1 cellular context compared by ENCODE assay signal in the genomic region with DNA sequence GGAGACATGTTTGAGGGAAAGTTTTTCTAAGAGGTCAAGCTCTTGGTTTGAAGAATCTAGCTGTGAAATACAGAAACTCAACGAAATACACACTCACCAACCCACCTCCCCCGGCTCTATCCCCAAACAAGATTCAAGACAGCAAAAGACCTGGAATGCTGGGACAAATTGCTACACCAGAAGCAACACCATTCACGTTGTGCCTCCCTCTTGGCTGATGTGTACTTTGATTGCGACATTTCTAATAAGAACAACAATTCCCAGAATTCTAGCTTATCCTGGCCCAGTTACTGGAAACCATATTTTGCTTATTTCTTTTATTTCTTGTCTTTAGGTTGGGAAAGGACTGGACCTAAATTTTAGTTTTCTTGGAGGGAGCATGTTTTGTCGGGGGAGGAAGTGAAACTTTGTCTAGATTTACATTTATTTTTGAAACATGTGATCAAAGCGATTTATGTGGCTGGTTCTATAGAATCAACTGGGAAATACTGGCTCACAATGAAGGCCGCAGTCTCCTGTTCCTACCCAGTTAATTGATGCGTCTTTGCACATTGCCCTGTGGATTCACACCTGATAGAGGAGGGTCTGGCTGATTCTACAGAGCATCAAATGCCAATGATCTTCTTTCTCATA.
TF ChIP-seq lines count a peak whose summit lies in the region.

No MANE protein-coding gene starts in this region.

TF ChIP-seq in HepG2, 621 proteins besides CTCF, POLR2A, EP300 and RAD21 (continued from another document and continues in another):
- TF ChIP-seq FOXO1 (CRISPR knock-in tag; IDR thresholded peaks at IDR 0.05) (peak; percentile 64), ZNF17 (CRISPR knock-in tag; IDR thresholded peaks at IDR 0.05) (no peak), STAG1 (CRISPR knock-in tag; IDR thresholded peaks at IDR 0.05) (no peak), DNMT3B (CRISPR knock-in tag; conservative IDR thresholded peaks at IDR 0.05) (0 out of 2 replicates have a peak, but pooled peaks have one; percentile 23), ZNF841 (CRISPR knock-in tag; IDR thresholded peaks at IDR 0.05; ENCODE audit: borderline replicate concordance) (no peak), ZNF136 (CRISPR knock-in tag; IDR thresholded peaks at IDR 0.05; ENCODE audit: low read depth) (no peak), HMG20A (CRISPR knock-in tag; IDR thresholded peaks at IDR 0.05; ENCODE audit: borderline replicate concordance) (peak; percentile 53), FOXA3 (CRISPR knock-in tag; IDR thresholded peaks at IDR 0.05) (peak; percentile 93), ZFYVE20 (CRISPR knock-in tag; IDR thresholded peaks at IDR 0.05; ENCODE audit: borderline replicate concordance, low read depth) (no peak), ZNF232 (CRISPR knock-in tag; IDR thresholded peaks at IDR 0.05; ENCODE audit: borderline replicate concordance) (no peak), ZNF577 (CRISPR knock-in tag; IDR thresholded peaks at IDR 0.05; ENCODE audit: borderline replicate concordance, low read depth) (no peak), KLF12 (CRISPR knock-in tag; IDR thresholded peaks at IDR 0.05; ENCODE audit: borderline replicate concordance) (no peak), KLF16 (CRISPR knock-in tag; IDR thresholded peaks at IDR 0.05) (peak in 1 of 2 experiments; percentile 66; a peak in 1 of 4 replicates), ELF4 (CRISPR knock-in tag; IDR thresholded peaks at IDR 0.05; ENCODE audit: borderline replicate concordance) (no peak), ZBTB20 (CRISPR knock-in tag; IDR thresholded peaks at IDR 0.05; ENCODE audit: borderline replicate concordance, low read depth) (no peak), YEATS4 (CRISPR knock-in tag; IDR thresholded peaks at IDR 0.05; ENCODE audit: borderline replicate concordance) (no peak), ZNF260 (CRISPR knock-in tag; IDR thresholded peaks at IDR 0.05; ENCODE audit: borderline replicate concordance, low read depth) (no peak), FOXP1 (IDR thresholded peaks at IDR 0.05) (no peak), FOXP1 (CRISPR knock-in tag; IDR thresholded peaks at IDR 0.05) (peak; percentile 57; the same call in 1 of the 2 replicates), TBX2 (CRISPR knock-in tag; IDR thresholded peaks at IDR 0.05; ENCODE audit: borderline replicate concordance) (peak; percentile 51; the same call in 1 of the 2 replicates), ZNF878 (CRISPR knock-in tag; IDR thresholded peaks at IDR 0.05) (no peak), ZFP62 (CRISPR knock-in tag; IDR thresholded peaks at IDR 0.05) (no peak), SMAD3 (CRISPR knock-in tag; IDR thresholded peaks at IDR 0.05) (peak; percentile 84; the same call in 1 of the 2 replicates), ZEB1 (IDR thresholded peaks at IDR 0.05; ENCODE audit: insufficient replicate concordance, low read depth) (no peak), RARG (CRISPR knock-in tag; IDR thresholded peaks at IDR 0.05; ENCODE audit: low read depth) (no peak), SOX6 (IDR thresholded peaks at IDR 0.05) (no peak), SOX6 (CRISPR knock-in tag; IDR thresholded peaks at IDR 0.05) (peak; percentile 48), ZNF839 (CRISPR knock-in tag; IDR thresholded peaks at IDR 0.05; ENCODE audit: borderline replicate concordance) (no peak), SAP130 (CRISPR knock-in tag; IDR thresholded peaks at IDR 0.05; ENCODE audit: low read depth) (peak; percentile 53; the same call in 1 of the 2 replicates), KLF11 (CRISPR knock-in tag; IDR thresholded peaks at IDR 0.05) (no peak), CHD4 (IDR thresholded peaks at IDR 0.05; ENCODE audit: borderline replicate concordance, low read length) (no peak), GATAD1 (CRISPR knock-in tag; IDR thresholded peaks at IDR 0.05) (no peak), ZMAT5 (CRISPR knock-in tag; IDR thresholded peaks at IDR 0.05; ENCODE audit: borderline replicate concordance, low read depth) (no peak), BCL6 (CRISPR knock-in tag; IDR thresholded peaks at IDR 0.05) (peak; percentile 73), CREM (IDR thresholded peaks at IDR 0.05) (peak; percentile 22; the same call in 1 of the 2 replicates), CREM (CRISPR knock-in tag; IDR thresholded peaks at IDR 0.05) (no peak), ZNF670 (CRISPR knock-in tag; IDR thresholded peaks at IDR 0.05; ENCODE audit: borderline replicate concordance) (no peak), FOXK1 (CRISPR knock-in tag; IDR thresholded peaks at IDR 0.05; ENCODE audit: borderline replicate concordance, low read depth) (peak; percentile 69; the same call in 1 of the 2 replicates), ZNF10 (CRISPR knock-in tag; IDR thresholded peaks at IDR 0.05; ENCODE audit: borderline replicate concordance, low read depth) (no peak), ZNF614 (CRISPR knock-in tag; IDR thresholded peaks at IDR 0.05; ENCODE audit: borderline replicate concordance) (peak; percentile 47; the same call in 1 of the 2 replicates), HNF4A (CRISPR knock-in tag; IDR thresholded peaks at IDR 0.05) (0 out of 2 replicates have a peak, but pooled peaks have one; percentile 10), AKNA (CRISPR knock-in tag; IDR thresholded peaks at IDR 0.05; ENCODE audit: borderline replicate concordance) (no peak), PLRG1 (conservative IDR thresholded peaks at IDR 0.05) (no peak), SP1 (IDR thresholded peaks at IDR 0.05) (no peak), SP1 (CRISPR knock-in tag; IDR thresholded peaks at IDR 0.05) (no peak), ZNF335 (CRISPR knock-in tag; IDR thresholded peaks at IDR 0.05) (no peak), FOSL1 (CRISPR knock-in tag; IDR thresholded peaks at IDR 0.05; ENCODE audit: borderline replicate concordance) (no peak), ETV6 (CRISPR knock-in tag; conservative IDR thresholded peaks at IDR 0.05) (no peak), HOXA3 (CRISPR knock-in tag; IDR thresholded peaks at IDR 0.05) (0 out of 2 replicates have a peak, but pooled peaks have one; percentile 30)
- TF ChIP-seq, protein P1, sequence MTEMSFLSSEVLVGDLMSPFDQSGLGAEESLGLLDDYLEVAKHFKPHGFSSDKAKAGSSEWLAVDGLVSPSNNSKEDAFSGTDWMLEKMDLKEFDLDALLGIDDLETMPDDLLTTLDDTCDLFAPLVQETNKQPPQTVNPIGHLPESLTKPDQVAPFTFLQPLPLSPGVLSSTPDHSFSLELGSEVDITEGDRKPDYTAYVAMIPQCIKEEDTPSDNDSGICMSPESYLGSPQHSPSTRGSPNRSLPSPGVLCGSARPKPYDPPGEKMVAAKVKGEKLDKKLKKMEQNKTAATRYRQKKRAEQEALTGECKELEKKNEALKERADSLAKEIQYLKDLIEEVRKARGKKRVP (CRISPR knock-in tag; IDR thresholded peaks at IDR 0.05) = peak in 1 of 2 experiments; percentile 77; a peak in 2 of 4 replicates
- TF ChIP-seq, protein P2, sequence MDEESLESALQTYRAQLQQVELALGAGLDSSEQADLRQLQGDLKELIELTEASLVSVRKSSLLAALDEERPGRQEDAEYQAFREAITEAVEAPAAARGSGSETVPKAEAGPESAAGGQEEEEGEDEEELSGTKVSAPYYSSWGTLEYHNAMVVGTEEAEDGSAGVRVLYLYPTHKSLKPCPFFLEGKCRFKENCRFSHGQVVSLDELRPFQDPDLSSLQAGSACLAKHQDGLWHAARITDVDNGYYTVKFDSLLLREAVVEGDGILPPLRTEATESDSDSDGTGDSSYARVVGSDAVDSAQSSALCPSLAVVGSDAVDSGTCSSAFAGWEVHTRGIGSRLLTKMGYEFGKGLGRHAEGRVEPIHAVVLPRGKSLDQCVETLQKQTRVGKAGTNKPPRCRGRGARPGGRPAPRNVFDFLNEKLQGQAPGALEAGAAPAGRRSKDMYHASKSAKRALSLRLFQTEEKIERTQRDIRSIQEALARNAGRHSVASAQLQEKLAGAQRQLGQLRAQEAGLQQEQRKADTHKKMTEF (CRISPR knock-in tag; IDR thresholded peaks at IDR 0.05) = 0 out of 2 replicates have a peak, but pooled peaks have one; percentile 37
- TF ChIP-seq, protein P3, sequence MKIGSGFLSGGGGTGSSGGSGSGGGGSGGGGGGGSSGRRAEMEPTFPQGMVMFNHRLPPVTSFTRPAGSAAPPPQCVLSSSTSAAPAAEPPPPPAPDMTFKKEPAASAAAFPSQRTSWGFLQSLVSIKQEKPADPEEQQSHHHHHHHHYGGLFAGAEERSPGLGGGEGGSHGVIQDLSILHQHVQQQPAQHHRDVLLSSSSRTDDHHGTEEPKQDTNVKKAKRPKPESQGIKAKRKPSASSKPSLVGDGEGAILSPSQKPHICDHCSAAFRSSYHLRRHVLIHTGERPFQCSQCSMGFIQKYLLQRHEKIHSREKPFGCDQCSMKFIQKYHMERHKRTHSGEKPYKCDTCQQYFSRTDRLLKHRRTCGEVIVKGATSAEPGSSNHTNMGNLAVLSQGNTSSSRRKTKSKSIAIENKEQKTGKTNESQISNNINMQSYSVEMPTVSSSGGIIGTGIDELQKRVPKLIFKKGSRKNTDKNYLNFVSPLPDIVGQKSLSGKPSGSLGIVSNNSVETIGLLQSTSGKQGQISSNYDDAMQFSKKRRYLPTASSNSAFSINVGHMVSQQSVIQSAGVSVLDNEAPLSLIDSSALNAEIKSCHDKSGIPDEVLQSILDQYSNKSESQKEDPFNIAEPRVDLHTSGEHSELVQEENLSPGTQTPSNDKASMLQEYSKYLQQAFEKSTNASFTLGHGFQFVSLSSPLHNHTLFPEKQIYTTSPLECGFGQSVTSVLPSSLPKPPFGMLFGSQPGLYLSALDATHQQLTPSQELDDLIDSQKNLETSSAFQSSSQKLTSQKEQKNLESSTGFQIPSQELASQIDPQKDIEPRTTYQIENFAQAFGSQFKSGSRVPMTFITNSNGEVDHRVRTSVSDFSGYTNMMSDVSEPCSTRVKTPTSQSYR (CRISPR knock-in tag; IDR thresholded peaks at IDR 0.05; ENCODE audit: borderline replicate concordance) = peak; percentile 51; the same call in 1 of the 2 replicates
- TF ChIP-seq, protein P4, sequence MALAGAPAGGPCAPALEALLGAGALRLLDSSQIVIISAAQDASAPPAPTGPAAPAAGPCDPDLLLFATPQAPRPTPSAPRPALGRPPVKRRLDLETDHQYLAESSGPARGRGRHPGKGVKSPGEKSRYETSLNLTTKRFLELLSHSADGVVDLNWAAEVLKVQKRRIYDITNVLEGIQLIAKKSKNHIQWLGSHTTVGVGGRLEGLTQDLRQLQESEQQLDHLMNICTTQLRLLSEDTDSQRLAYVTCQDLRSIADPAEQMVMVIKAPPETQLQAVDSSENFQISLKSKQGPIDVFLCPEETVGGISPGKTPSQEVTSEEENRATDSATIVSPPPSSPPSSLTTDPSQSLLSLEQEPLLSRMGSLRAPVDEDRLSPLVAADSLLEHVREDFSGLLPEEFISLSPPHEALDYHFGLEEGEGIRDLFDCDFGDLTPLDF (CRISPR knock-in tag; IDR thresholded peaks at IDR 0.05) = no peak
- TF ChIP-seq, protein P5, sequence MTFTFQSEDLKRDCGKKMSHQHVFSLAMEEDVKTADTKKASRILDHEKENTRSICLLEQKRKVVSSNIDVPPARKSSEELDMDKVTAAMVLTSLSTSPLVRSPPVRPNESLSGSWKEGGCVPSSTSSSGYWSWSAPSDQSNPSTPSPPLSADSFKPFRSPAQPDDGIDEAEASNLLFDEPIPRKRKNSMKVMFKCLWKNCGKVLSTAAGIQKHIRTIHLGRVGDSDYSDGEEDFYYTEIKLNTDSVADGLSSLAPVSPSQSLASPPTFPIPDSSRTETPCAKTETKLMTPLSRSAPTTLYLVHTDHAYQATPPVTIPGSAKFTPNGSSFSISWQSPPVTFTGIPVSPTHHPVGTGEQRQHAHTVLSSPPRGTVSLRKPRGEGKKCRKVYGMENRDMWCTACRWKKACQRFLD (CRISPR knock-in tag; IDR thresholded peaks at IDR 0.05; ENCODE audit: borderline replicate concordance) = no peak
- TF ChIP-seq, protein P6, sequence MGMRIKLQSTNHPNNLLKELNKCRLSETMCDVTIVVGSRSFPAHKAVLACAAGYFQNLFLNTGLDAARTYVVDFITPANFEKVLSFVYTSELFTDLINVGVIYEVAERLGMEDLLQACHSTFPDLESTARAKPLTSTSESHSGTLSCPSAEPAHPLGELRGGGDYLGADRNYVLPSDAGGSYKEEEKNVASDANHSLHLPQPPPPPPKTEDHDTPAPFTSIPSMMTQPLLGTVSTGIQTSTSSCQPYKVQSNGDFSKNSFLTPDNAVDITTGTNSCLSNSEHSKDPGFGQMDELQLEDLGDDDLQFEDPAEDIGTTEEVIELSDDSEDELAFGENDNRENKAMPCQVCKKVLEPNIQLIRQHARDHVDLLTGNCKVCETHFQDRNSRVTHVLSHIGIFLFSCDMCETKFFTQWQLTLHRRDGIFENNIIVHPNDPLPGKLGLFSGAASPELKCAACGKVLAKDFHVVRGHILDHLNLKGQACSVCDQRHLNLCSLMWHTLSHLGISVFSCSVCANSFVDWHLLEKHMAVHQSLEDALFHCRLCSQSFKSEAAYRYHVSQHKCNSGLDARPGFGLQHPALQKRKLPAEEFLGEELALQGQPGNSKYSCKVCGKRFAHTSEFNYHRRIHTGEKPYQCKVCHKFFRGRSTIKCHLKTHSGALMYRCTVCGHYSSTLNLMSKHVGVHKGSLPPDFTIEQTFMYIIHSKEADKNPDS (CRISPR knock-in tag; IDR thresholded peaks at IDR 0.05) = no peak
